17 cellular contexts compared by ENCODE assay signal in the genomic region with DNA sequence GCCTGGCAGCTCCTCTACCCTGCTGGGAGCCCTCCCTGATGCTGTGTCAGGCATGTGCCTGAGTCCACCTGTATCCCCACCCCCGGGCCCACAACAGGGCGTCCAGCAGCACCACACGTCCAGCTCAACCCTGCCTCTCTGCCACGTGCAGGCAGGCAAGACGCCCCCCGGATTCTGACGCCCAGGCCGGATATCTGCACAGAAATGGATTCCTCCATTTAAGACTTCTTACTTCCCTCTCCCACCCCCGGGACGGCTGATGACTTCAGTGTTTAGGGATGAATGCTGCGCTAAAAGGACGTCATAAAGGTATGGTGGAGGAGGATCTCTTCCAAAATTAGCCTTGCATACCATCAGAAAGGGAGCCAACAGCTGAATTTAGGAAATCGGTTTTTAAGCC. TPM values are rescaled to one million over a fixed set of nuclear protein-coding genes. Genes with fewer than 3 reads are reported as not detected.
A peak's percentile ranks its signal among the peaks of the same experiment; 100 is the strongest.
DNase-seq lines count a peak whose midpoint lies in the region; ATAC-seq and TF ChIP-seq lines count a peak whose summit lies in the region.
"Had no signal": no experiment of that assay in that cellular context is flagged by ENCODE, and none has a peak within 500 bp of the region (broad histone marks: within the 10 kb centered on the region; RNA-seq: fewer than 3 reads in every experiment).

No MANE protein-coding gene starts in this region.

- in situ Hi-C loops in brain microvascular endothelial cell (cut with HindIII; ENCODE audit: low pct_ligation_motif_present, low sequenced_read_pairs), result no loop called here

- ATAC-seq in Right ventricle myocardium inferior (no peak), left ventricle myocardium superior (no peak), GM19035 (IDR thresholded peaks at IDR 0.05; ENCODE audit: unreplicated experiment) (no peak)
- ATAC-seq: GM12878 had no signal

- H4K20me1 ChIP-seq in osteoblast (ENCODE audit: insufficient read depth, low read length), result peaks cover 27% of the 10 kb centered on the region

- H3K4me2 ChIP-seq in osteoblast (ENCODE audit: insufficient read depth, low read length), result no peak overlapping the region
- H3K4me2 ChIP-seq: BLaER1 treated with 17β-estradiol and CSF1 and Interleukin-3, amounts not matched to agents 10 nM and 100 nM had no signal

- peaks cover 8% of the 10 kb centered on the region for H3K4me1 ChIP-seq in iPS-15b (ENCODE audit: control insufficient read depth, insufficient read depth, low read length)
- H3K4me1 ChIP-seq in osteoblast (ENCODE audit: insufficient read depth, low read length), result no peaks in the 10 kb centered on the region

- no peak overlapping the region for H3K4me3 ChIP-seq in iPS-15b (ENCODE audit: low read depth, low read length)
- H3K4me3 ChIP-seq in osteoblast (ENCODE audit: insufficient read depth, low read length), result no peak overlapping the region
- H3K4me3 ChIP-seq in brain microvascular endothelial cell (ENCODE audit: low read depth, low read length), result no peak overlapping the region
- H3K4me3 ChIP-seq: BLaER1 treated with 17β-estradiol and CSF1 and Interleukin-3, amounts not matched to agents 10 nM and 100 nM; GM12878; GM23248 had no signal

- H2AFZ ChIP-seq in osteoblast (ENCODE audit: low read length), result no peak overlapping the region
- H2AFZ ChIP-seq: GM23248 had no signal

- H3K79me2 ChIP-seq in osteoblast (ENCODE audit: insufficient read depth, low read length), result peaks cover 46% of the 10 kb centered on the region

- H3K9me3 ChIP-seq in iPS-15b (ENCODE audit: control insufficient read depth, insufficient read depth, low read length) (no peaks in the 10 kb centered on the region), osteoblast (ENCODE audit: low read depth, low read length) (no peaks in the 10 kb centered on the region)
- H3K9me3 ChIP-seq: BLaER1 treated with 17β-estradiol and CSF1 and Interleukin-3, amounts not matched to agents 10 nM and 100 nM had no signal

- intact Hi-C loops in Right ventricle myocardium inferior (cut with DNase I), result no loop called here
- intact Hi-C loops in left ventricle myocardium superior (cut with micrococcal nuclease), result no loop called here

- H3K27ac ChIP-seq in osteoblast (ENCODE audit: low read depth, low read length) (no peak overlapping the region), brain microvascular endothelial cell (no peak overlapping the region)
- H3K27ac ChIP-seq: BLaER1 treated with 17β-estradiol and CSF1 and Interleukin-3, amounts not matched to agents 10 nM and 100 nM; GM23248 had no signal

- peak overlapping the region; percentile 12 for H3K9ac ChIP-seq in iPS-15b (ENCODE audit: low read depth, low read length)
- H3K9ac ChIP-seq: BLaER1 treated with 17β-estradiol and CSF1 and Interleukin-3, amounts not matched to agents 10 nM and 100 nM; GM23248 had no signal

- H3K27me3 ChIP-seq in iPS-15b (ENCODE audit: control insufficient read depth, insufficient read depth, low read length), result no peaks in the 10 kb centered on the region
- no peaks in the 10 kb centered on the region for H3K27me3 ChIP-seq in osteoblast (ENCODE audit: insufficient read depth, low read length)
- no peaks in the 10 kb centered on the region for H3K27me3 ChIP-seq in brain microvascular endothelial cell (replicated peaks)
- H3K27me3 ChIP-seq: BLaER1 treated with 17β-estradiol and CSF1 and Interleukin-3, amounts not matched to agents 10 nM and 100 nM had no signal

- TF ChIP-seq CTCF in osteoblast (IDR thresholded peaks at IDR 0.05; ENCODE audit: extremely low read depth, low read depth, low read length) (no peak), brain microvascular endothelial cell (IDR thresholded peaks at IDR 0.05; ENCODE audit: low read depth, low read length, missing control alignments) (no peak)

- DNase-seq in Right ventricle myocardium inferior (ENCODE audit: missing footprints) (peak; percentile 35), left ventricle myocardium superior (no peak), osteoblast (ENCODE audit: insufficient read length, low spot score, missing footprints) (peak; percentile 45), brain microvascular endothelial cell (no peak), NCI-H526 (lab: John Stamatoyannopoulos, UW) (no peak)
- DNase-seq: 8988T; ACHN; Calu3; CD4-positive, CD25-positive, alpha-beta regulatory T cell; DMS 273 treated with DMSO at 0.1 percent for 48 hours; GM23248; H9; IMR-90 had no signal

- H3K36me3 ChIP-seq in iPS-15b (ENCODE audit: control insufficient read depth, insufficient read depth, low read length) (peaks cover 6% of the 10 kb centered on the region), osteoblast (ENCODE audit: insufficient read depth, low read length) (no peaks in the 10 kb centered on the region), brain microvascular endothelial cell (replicated peaks) (no peaks in the 10 kb centered on the region)

RNA-seq across cellular contexts. Expression of a gene that starts 10.2 kb away (rescaled TPM):
- 32.1 TPM for total RNA-seq in Right ventricle myocardium inferior
- 27.3 TPM for total RNA-seq in left ventricle myocardium superior
- 82.8 and 87.9 TPM in 2 replicates for total RNA-seq in osteoblast

Comparison
In these comparisons a context has a peak if more than half of its experiments do, and no peak if none do; other contexts are left out.
1. DNase-seq: peak in Right ventricle myocardium inferior (single experiment) and osteoblast (single experiment); none in left ventricle myocardium superior (single experiment), brain microvascular endothelial cell (single experiment) and NCI-H526 (0 of 2).